ENCODE assay signal across 14 cellular contexts in the genomic region with DNA sequence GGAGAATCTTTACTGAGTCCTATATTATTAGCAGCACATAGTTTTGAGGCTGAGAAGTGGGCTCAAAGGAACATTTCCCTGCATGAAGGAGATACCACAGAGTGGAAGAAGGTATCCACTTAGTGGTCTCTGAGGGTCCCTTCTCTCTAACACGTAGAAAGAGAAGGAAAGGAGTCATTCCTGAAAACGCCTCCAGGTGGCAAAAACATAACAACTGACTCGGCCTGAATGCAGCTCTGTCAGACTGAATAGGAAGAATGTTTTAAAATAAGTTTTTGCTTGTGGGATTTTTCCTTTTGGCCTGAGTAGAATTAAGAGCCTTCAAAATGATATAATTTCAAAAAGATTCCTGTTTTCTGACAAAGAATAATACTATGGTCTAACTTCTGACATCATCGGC. TPM values are rescaled to one million over a fixed set of nuclear protein-coding genes. Genes with fewer than 3 reads are reported as not detected.
DNase-seq lines count a peak whose midpoint lies in the region; ATAC-seq and TF ChIP-seq lines count a peak whose summit lies in the region.
"Had no signal": no experiment of that assay in that cellular context is flagged by ENCODE, and none has a peak within 500 bp of the region (broad histone marks: within the 10 kb centered on the region; RNA-seq: fewer than 3 reads in every experiment).

No MANE protein-coding gene starts in this region.

- no peaks in the 10 kb centered on the region for H3F3A ChIP-seq in smooth muscle cell (ENCODE audit: low read depth)

- intact Hi-C loops in Right ventricle myocardium inferior (cut with DNase I), result no loop called here

- H3K9ac ChIP-seq in smooth muscle cell (ENCODE audit: low read depth), result no peak overlapping the region
- H3K9ac ChIP-seq: BLaER1, KMS-11 had no signal

- H3K4me3 Mint-ChIP-seq in T-helper 2 cell treated with Interferon-gamma antibody and Interleukin-4, amounts not matched to agents 5 μg/mL and 100 μg/mL, for 36 hours, result no peak overlapping the region
- H3K4me3 Mint-ChIP-seq: activated B cell treated with CpG ODN at 0.5 μM for 24 hours had no signal

- H3K4me1 ChIP-seq in cardiac muscle cell (ENCODE audit: low read depth) (no peaks in the 10 kb centered on the region), smooth muscle cell (ENCODE audit: low read depth) (no peaks in the 10 kb centered on the region)
- H3K4me1 ChIP-seq: BLaER1, right atrium auricular region had no signal

- no peak overlapping the region for H2AFZ ChIP-seq in smooth muscle cell (ENCODE audit: low read depth)

- H3K27ac ChIP-seq in cardiac muscle cell, result no peak overlapping the region
- H3K27ac ChIP-seq in smooth muscle cell (ENCODE audit: low read depth), result no peak overlapping the region
- H3K27ac ChIP-seq: BLaER1, KMS-11, right atrium auricular region had no signal

- 54% methylated on average over 4 of the region's 4 CpGs for WGBS in smooth muscle cell (ENCODE audit: low lambda C conversion rate)

- no peaks in the 10 kb centered on the region for H3K27me3 Mint-ChIP-seq in T-helper 2 cell treated with Interferon-gamma antibody and Interleukin-4, amounts not matched to agents 5 μg/mL and 100 μg/mL, for 36 hours (ENCODE audit: low read depth)
- H3K27me3 Mint-ChIP-seq: activated B cell treated with CpG ODN at 0.5 μM for 24 hours had no signal

- ATAC-seq in Right ventricle myocardium inferior, result no peak
- ATAC-seq: left cardiac atrium had no signal

- H3K36me3 Mint-ChIP-seq in T-helper 2 cell treated with Interferon-gamma antibody and Interleukin-4, amounts not matched to agents 5 μg/mL and 100 μg/mL, for 36 hours (ENCODE audit: low read depth), result no peaks in the 10 kb centered on the region

- H3K4me1 Mint-ChIP-seq in T-helper 2 cell treated with Interferon-gamma antibody and Interleukin-4, amounts not matched to agents 5 μg/mL and 100 μg/mL, for 36 hours (ENCODE audit: low read depth), result no peaks in the 10 kb centered on the region
- H3K4me1 Mint-ChIP-seq: activated B cell treated with CpG ODN at 0.5 μM for 24 hours had no signal

- in situ Hi-C loops in SK-MEL-5 (cut with HindIII; ENCODE audit: low pct_unique_long_range_greater_than_20kb, low sequenced_read_pairs), result no loop called here

- H3K27ac Mint-ChIP-seq in T-helper 2 cell treated with Interferon-gamma antibody and Interleukin-4, amounts not matched to agents 5 μg/mL and 100 μg/mL, for 36 hours, result no peak overlapping the region
- H3K27ac Mint-ChIP-seq: activated B cell treated with CpG ODN at 0.5 μM for 24 hours had no signal

- no peaks in the 10 kb centered on the region for H3K36me3 ChIP-seq in cardiac muscle cell
- H3K36me3 ChIP-seq in smooth muscle cell (ENCODE audit: low read depth), result no peaks in the 10 kb centered on the region
- H3K36me3 ChIP-seq: BLaER1, right atrium auricular region had no signal

- H4K20me1 ChIP-seq in smooth muscle cell (ENCODE audit: low read depth), result no peaks in the 10 kb centered on the region
- H4K20me1 ChIP-seq: BLaER1 had no signal

- H3K4me2 ChIP-seq in smooth muscle cell, result no peak overlapping the region
- H3K4me2 ChIP-seq: BLaER1, KMS-11 had no signal

- H3K9me3 ChIP-seq in cardiac muscle cell (ENCODE audit: low read depth) (no peaks in the 10 kb centered on the region), smooth muscle cell (replicated peaks; ENCODE audit: low read depth) (no peaks in the 10 kb centered on the region)
- H3K9me3 ChIP-seq: BLaER1, right atrium auricular region had no signal

- no peaks in the 10 kb centered on the region for H3K27me3 ChIP-seq in cardiac muscle cell
- H3K27me3 ChIP-seq in smooth muscle cell (ENCODE audit: low read depth), result no peaks in the 10 kb centered on the region
- H3K27me3 ChIP-seq: BLaER1, right atrium auricular region had no signal

- no peaks in the 10 kb centered on the region for H3K79me2 ChIP-seq in smooth muscle cell (ENCODE audit: low read depth)

- peak; percentile 49 for TF ChIP-seq CTCF in cardiac muscle cell (IDR thresholded peaks at IDR 0.05; ENCODE audit: low read depth, low read length)
- peak; percentile 45 for TF ChIP-seq CTCF in fibroblast of the aortic adventitia (IDR thresholded peaks at IDR 0.05; ENCODE audit: insufficient read depth, low read length)
- TF ChIP-seq CTCF in smooth muscle cell (IDR thresholded peaks at IDR 0.05; ENCODE audit: borderline replicate concordance, insufficient read depth, poor library complexity, severe bottlenecking), result peak; percentile 7

- H3K4me3 ChIP-seq in cardiac muscle cell (no peak overlapping the region), fibroblast of the aortic adventitia (ENCODE audit: low read depth, low read length) (no peak overlapping the region), smooth muscle cell (no peak overlapping the region)
- H3K4me3 ChIP-seq: BLaER1, right atrium auricular region had no signal

- no peaks in the 10 kb centered on the region for H3K9me3 Mint-ChIP-seq in T-helper 2 cell treated with Interferon-gamma antibody and Interleukin-4, amounts not matched to agents 5 μg/mL and 100 μg/mL, for 36 hours
- H3K9me3 Mint-ChIP-seq: activated B cell treated with CpG ODN at 0.5 μM for 24 hours had no signal

- DNase-seq in cardiac muscle cell (ENCODE audit: low read depth in 1 of 2, low spot score in 1 of 2) (peak; percentile 15 to 46), Right ventricle myocardium inferior (ENCODE audit: missing footprints) (no peak), SK-MEL-5 (ENCODE audit: low read depth, low spot score) (peak; percentile 48), fibroblast of the aortic adventitia (ENCODE audit: low read depth) (peak; percentile 22), smooth muscle cell (lab: John Stamatoyannopoulos, UW; ENCODE audit: unreplicated experiment) (no peak), NCI-H146 treated with DMSO at 0.1 percent for 48 hours (lab: John Stamatoyannopoulos, UW; ENCODE audit: unreplicated experiment) (no peak)
- DNase-seq in stimulated activated CD4-positive, alpha-beta T cell treated with anti-CD3 and anti-CD28 coated beads, Interleukin-15, amount 100 ng/mL, for 24 hours, result no peak
- no peak for DNase-seq in T-helper 2 cell treated with Interferon-gamma antibody and Interleukin-4, amounts not matched to agents 5 μg/mL and 100 μg/mL, for 36 hours (ENCODE audit: low spot score)
- DNase-seq: activated B cell treated with CpG ODN at 0.5 μM for 24 hours, activated gamma-delta T cell treated with Interleukin-2 at 50 U/mL for 16 hours, left cardiac atrium had no signal

RNA-seq across cellular contexts. Expression of a gene that starts 23.3 kb away (rescaled TPM):
- total RNA-seq in cardiac muscle cell (6.3 and 7.6 TPM in 2 replicates), Right ventricle myocardium inferior (3.8 TPM), fibroblast of the aortic adventitia (ENCODE audit: low replicate concordance) (8.6 and 25.0 TPM in 2 replicates), smooth muscle cell (9.2 and 11.5 TPM in 2 replicates)
- polyA plus RNA-seq in cardiac muscle cell (6.5 and 7.3 TPM in 2 replicates), smooth muscle cell (2.1 and 2.4 TPM in 2 replicates)
- total RNA-seq in SK-MEL-5 (2014; rRNA removed; shearing (Covaris generic)), result 10.5 and 15.3 TPM in 2 replicates
- 7.8 and 15.4 TPM in 2 replicates for polyA plus RNA-seq in SK-MEL-5 (2015; cell fraction: cytosol; rRNA removed)
- polyA plus RNA-seq in SK-MEL-5 (2015; cell fraction: nucleus; rRNA removed), result 23.4 and 38.0 TPM in 2 replicates

RNA-seq across cellular contexts. Expression of a gene that starts 48.4 kb away (rescaled TPM):
- total RNA-seq in cardiac muscle cell (not detected in 2 replicates), Right ventricle myocardium inferior (not detected), fibroblast of the aortic adventitia (ENCODE audit: low replicate concordance) (not detected in 2 replicates), smooth muscle cell (not detected in 2 replicates)
- polyA plus RNA-seq in cardiac muscle cell (not detected in 2 replicates), smooth muscle cell (not detected in 2 replicates)
- not detected in 2 replicates for total RNA-seq in SK-MEL-5 (2014; rRNA removed; shearing (Covaris generic))
- not detected in 2 replicates for polyA plus RNA-seq in SK-MEL-5 (2015; cell fraction: cytosol; rRNA removed)
- not detected in 2 replicates for polyA plus RNA-seq in SK-MEL-5 (2015; cell fraction: nucleus; rRNA removed)
- total RNA-seq: activated B cell treated with CpG ODN at 0.5 μM for 24 hours, right atrium auricular region had no signal

Comparison
In these comparisons a context has a peak if more than half of its experiments do, and no peak if none do; other contexts are left out.
1. DNase-seq: peak in cardiac muscle cell (2 of 2), SK-MEL-5 (single experiment) and fibroblast of the aortic adventitia (single experiment); none in Right ventricle myocardium inferior (single experiment), smooth muscle cell (single experiment), NCI-H146 treated with DMSO at 0.1 percent for 48 hours (single experiment), stimulated activated CD4-positive, alpha-beta T cell treated with anti-CD3 and anti-CD28 coated beads, Interleukin-15, amount 100 ng/mL, for 24 hours (single experiment) and T-helper 2 cell treated with Interferon-gamma antibody and Interleukin-4, amounts not matched to agents 5 μg/mL and 100 μg/mL, for 36 hours (single experiment).
2. Peak in every context shown above with its lines, with median percentiles within 50 percentile points of each other: CTCF ChIP-seq.